In genomic region chr7:21238717-21239116, GRCh38 we compare ENCODE assay signal across 18 cellular contexts.
DNase-seq lines count a peak whose midpoint lies in the region; ATAC-seq lines count a peak whose summit lies in the region.
"Had no signal": no experiment of that assay in that cellular context is flagged by ENCODE, and none has a peak within 500 bp of the region (broad histone marks: within the 10 kb centered on the region; RNA-seq: fewer than 3 reads in every experiment).

No MANE protein-coding gene starts in this region.

- H3K27me3 Mint-ChIP-seq in stimulated activated naive CD8-positive, alpha-beta T cell treated with anti-CD3 and anti-CD28 coated beads, Interleukin-15, amount 100 ng/mL, for 72 hours: peaks cover 30% of the 10 kb centered on the region
- H3K27me3 Mint-ChIP-seq in activated naive CD8-positive, alpha-beta T cell treated with anti-CD3 and anti-CD28 coated beads, Interleukin-2, amount 50 U/mL, for 24 hours: peaks cover 19% of the 10 kb centered on the region
- peaks cover 39% of the 10 kb centered on the region for H3K27me3 Mint-ChIP-seq in stimulated activated naive CD8-positive, alpha-beta T cell treated with anti-CD3 and anti-CD28 coated beads, Interleukin-15, Interleukin-2, amounts not matched to agents 100 ng/mL and 50 ng/mL, for 24 hours

- no peaks in the 10 kb centered on the region for H3K36me3 Mint-ChIP-seq in activated naive CD8-positive, alpha-beta T cell treated with anti-CD3 and anti-CD28 coated beads, Interleukin-2, amount 50 U/mL, for 24 hours (ENCODE audit: low read depth)
- no peaks in the 10 kb centered on the region for H3K36me3 Mint-ChIP-seq in stimulated activated naive CD8-positive, alpha-beta T cell treated with anti-CD3 and anti-CD28 coated beads, Interleukin-15, Interleukin-2, amounts not matched to agents 100 ng/mL and 50 ng/mL, for 24 hours (ENCODE audit: low read depth)
- H3K36me3 Mint-ChIP-seq: CD8-positive, alpha-beta T cell had no signal

- H3K9me3 Mint-ChIP-seq in stimulated activated naive CD8-positive, alpha-beta T cell treated with anti-CD3 and anti-CD28 coated beads, Interleukin-15, amount 100 ng/mL, for 72 hours: peaks cover 0 to 5% of the 10 kb centered on the region in 2 donors
- H3K9me3 Mint-ChIP-seq in activated naive CD8-positive, alpha-beta T cell treated with anti-CD3 and anti-CD28 coated beads, Interleukin-2, amount 50 U/mL, for 24 hours: no peaks in the 10 kb centered on the region
- H3K9me3 Mint-ChIP-seq in stimulated activated naive CD8-positive, alpha-beta T cell treated with anti-CD3 and anti-CD28 coated beads, Interleukin-15, Interleukin-2, amounts not matched to agents 100 ng/mL and 50 ng/mL, for 24 hours: no peaks in the 10 kb centered on the region
- H3K9me3 Mint-ChIP-seq: CD4-positive, alpha-beta T cell; CD8-positive, alpha-beta T cell had no signal

- peaks cover 6% of the 10 kb centered on the region for H3K4me1 Mint-ChIP-seq in stimulated activated naive CD8-positive, alpha-beta T cell treated with anti-CD3 and anti-CD28 coated beads, Interleukin-15, amount 100 ng/mL, for 72 hours
- peaks cover 7% of the 10 kb centered on the region for H3K4me1 Mint-ChIP-seq in activated naive CD8-positive, alpha-beta T cell treated with anti-CD3 and anti-CD28 coated beads, Interleukin-2, amount 50 U/mL, for 24 hours
- peaks cover 5% of the 10 kb centered on the region for H3K4me1 Mint-ChIP-seq in stimulated activated naive CD8-positive, alpha-beta T cell treated with anti-CD3 and anti-CD28 coated beads, Interleukin-15, Interleukin-2, amounts not matched to agents 100 ng/mL and 50 ng/mL, for 24 hours (ENCODE audit: low read depth)
- H3K4me1 Mint-ChIP-seq: B cell had no signal

- DNase-seq in stimulated activated naive CD8-positive, alpha-beta T cell treated with anti-CD3 and anti-CD28 coated beads, Interleukin-15, Interleukin-2, amounts not matched to agents 100 U/mL and 50 U/mL, for 24 hours: no peak
- DNase-seq in stimulated activated naive CD8-positive, alpha-beta T cell treated with anti-CD3 and anti-CD28 coated beads, Interleukin-15, amount 100 ng/mL, for 72 hours: no peak
- DNase-seq in activated naive CD8-positive, alpha-beta T cell treated with anti-CD3 and anti-CD28 coated beads, Interleukin-2, amount 50 U/mL, for 24 hours: no peak
- DNase-seq in DMS153 (lab: John Stamatoyannopoulos, UW) (no peak), HUDEP-2 (lab: John Stamatoyannopoulos, UW; ENCODE audit: unreplicated experiment in 76 of 76) (no peak)
- DNase-seq: AML-193; Calu3; CD4-positive, alpha-beta T cell; CD8-positive, alpha-beta T cell; DMS53; DMS79; DND-41; EL; GDM1 had no signal

- H3K27ac Mint-ChIP-seq in stimulated activated naive CD8-positive, alpha-beta T cell treated with anti-CD3 and anti-CD28 coated beads, Interleukin-15, amount 100 ng/mL, for 72 hours: peak overlapping the region in 1 of 2 donors; percentile 59
- no peak overlapping the region for H3K27ac Mint-ChIP-seq in activated naive CD8-positive, alpha-beta T cell treated with anti-CD3 and anti-CD28 coated beads, Interleukin-2, amount 50 U/mL, for 24 hours
- peak overlapping the region; percentile 7 for H3K27ac Mint-ChIP-seq in stimulated activated naive CD8-positive, alpha-beta T cell treated with anti-CD3 and anti-CD28 coated beads, Interleukin-15, Interleukin-2, amounts not matched to agents 100 ng/mL and 50 ng/mL, for 24 hours
- H3K27ac Mint-ChIP-seq: B cell; CD4-positive, alpha-beta T cell; CD8-positive, alpha-beta T cell had no signal

- ATAC-seq in stimulated activated naive CD8-positive, alpha-beta T cell treated with anti-CD3 and anti-CD28 coated beads, Interleukin-15, Interleukin-2, amounts not matched to agents 100 U/mL and 50 U/mL, for 24 hours: peak; percentile 73
- no peak for ATAC-seq in stimulated activated naive CD8-positive, alpha-beta T cell treated with anti-CD3 and anti-CD28 coated beads, Interleukin-15, amount 100 ng/mL, for 72 hours
- ATAC-seq in activated naive CD8-positive, alpha-beta T cell treated with anti-CD3 and anti-CD28 coated beads, Interleukin-2, amount 50 U/mL, for 24 hours: peak; percentile 87
- ATAC-seq: A549; CD8-positive, alpha-beta T cell; GM12878 had no signal

- no peak overlapping the region for H3K4me3 Mint-ChIP-seq in stimulated activated naive CD8-positive, alpha-beta T cell treated with anti-CD3 and anti-CD28 coated beads, Interleukin-15, amount 100 ng/mL, for 72 hours
- H3K4me3 Mint-ChIP-seq in activated naive CD8-positive, alpha-beta T cell treated with anti-CD3 and anti-CD28 coated beads, Interleukin-2, amount 50 U/mL, for 24 hours: no peak overlapping the region
- no peak overlapping the region for H3K4me3 Mint-ChIP-seq in stimulated activated naive CD8-positive, alpha-beta T cell treated with anti-CD3 and anti-CD28 coated beads, Interleukin-15, Interleukin-2, amounts not matched to agents 100 ng/mL and 50 ng/mL, for 24 hours
- H3K4me3 Mint-ChIP-seq: B cell; CD4-positive, alpha-beta T cell; CD8-positive, alpha-beta T cell had no signal
